1 cellular context compared by ENCODE assay signal in the genomic region with DNA sequence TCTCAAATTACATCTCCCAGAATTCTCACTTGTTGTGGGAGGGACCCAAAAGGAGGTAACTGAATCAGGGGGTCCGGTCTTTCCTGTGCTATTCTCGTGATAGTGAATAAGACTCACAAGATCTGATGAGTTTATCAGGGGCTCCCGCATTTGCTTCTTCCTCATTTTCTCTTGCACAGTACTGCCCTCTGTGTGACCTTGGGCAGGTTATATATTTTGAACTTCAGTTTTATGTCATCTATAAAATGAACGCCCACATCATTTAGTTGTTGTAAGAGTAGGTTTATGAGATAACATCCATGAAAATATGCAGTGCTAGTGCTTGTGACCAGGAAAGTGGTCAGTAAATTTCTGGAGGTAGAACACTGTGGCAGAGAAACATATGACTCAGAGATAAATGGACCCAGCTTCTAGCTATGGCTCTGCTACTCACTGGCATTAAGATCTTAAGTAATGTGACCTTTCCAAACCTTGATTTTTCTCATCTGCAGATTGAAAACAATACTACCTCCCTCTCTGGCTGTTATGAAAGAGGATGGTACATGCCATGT.
TF ChIP-seq lines count a peak whose summit lies in the region.

No MANE protein-coding gene starts in this region.

TF ChIP-seq in SK-N-SH, 30 proteins besides CTCF, POLR2A, EP300 and RAD21 (continued from another document):
- no peak for TF ChIP-seq FOXM1 (IDR thresholded peaks at IDR 0.05; ENCODE audit: low read depth)
- no peak for TF ChIP-seq GATA2 (CRISPR knock-in tag; IDR thresholded peaks at IDR 0.05)
- TF ChIP-seq RCOR1 (IDR thresholded peaks at IDR 0.05; ENCODE audit: low read length), result no peak
- no peak for TF ChIP-seq FOXJ3 (CRISPR knock-in tag; IDR thresholded peaks at IDR 0.05)
- TF ChIP-seq, protein P1, sequence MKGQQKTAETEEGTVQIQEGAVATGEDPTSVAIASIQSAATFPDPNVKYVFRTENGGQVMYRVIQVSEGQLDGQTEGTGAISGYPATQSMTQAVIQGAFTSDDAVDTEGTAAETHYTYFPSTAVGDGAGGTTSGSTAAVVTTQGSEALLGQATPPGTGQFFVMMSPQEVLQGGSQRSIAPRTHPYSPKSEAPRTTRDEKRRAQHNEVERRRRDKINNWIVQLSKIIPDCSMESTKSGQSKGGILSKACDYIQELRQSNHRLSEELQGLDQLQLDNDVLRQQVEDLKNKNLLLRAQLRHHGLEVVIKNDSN (IDR thresholded peaks at IDR 0.05; ENCODE audit: borderline replicate concordance, low read depth), result no peak
